ENCODE assay signal across 2 cellular contexts in the genomic region with DNA sequence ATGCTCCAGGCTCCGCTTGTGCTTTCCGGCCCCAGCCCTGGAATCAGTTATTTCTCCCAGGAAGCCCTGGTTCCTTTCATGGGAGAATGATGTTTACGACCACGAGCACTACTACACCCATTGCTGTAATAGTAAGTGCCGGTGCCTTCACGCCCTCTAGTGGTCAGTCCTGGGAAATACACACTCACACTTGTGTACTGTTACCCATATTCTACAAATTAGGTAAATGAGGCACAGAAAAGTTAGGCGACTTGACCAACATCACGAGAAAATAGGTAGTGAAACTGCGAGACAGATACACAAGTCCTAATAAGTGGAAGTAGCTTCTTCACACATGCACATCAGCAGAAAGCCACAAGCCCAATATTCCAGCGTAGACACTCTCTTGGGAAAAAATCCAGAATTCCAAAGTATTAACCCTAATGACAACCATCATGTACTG.
A peak's percentile ranks its signal among the peaks of the same experiment; 100 is the strongest.
TF ChIP-seq lines count a peak whose summit lies in the region.

No MANE protein-coding gene starts in this region.

TF ChIP-seq in IMR-90, 13 proteins besides CTCF, POLR2A, EP300 and RAD21:
- TF ChIP-seq, protein P1, sequence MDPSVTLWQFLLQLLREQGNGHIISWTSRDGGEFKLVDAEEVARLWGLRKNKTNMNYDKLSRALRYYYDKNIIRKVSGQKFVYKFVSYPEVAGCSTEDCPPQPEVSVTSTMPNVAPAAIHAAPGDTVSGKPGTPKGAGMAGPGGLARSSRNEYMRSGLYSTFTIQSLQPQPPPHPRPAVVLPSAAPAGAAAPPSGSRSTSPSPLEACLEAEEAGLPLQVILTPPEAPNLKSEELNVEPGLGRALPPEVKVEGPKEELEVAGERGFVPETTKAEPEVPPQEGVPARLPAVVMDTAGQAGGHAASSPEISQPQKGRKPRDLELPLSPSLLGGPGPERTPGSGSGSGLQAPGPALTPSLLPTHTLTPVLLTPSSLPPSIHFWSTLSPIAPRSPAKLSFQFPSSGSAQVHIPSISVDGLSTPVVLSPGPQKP (IDR thresholded peaks at IDR 0.05; ENCODE audit: borderline replicate concordance, low read depth, low read length) = no peak
- TF ChIP-seq SMC3 (IDR thresholded peaks at IDR 0.05; ENCODE audit: low read depth, low read length) (peak; percentile 24; the same call in 1 of the 2 replicates), MAZ (IDR thresholded peaks at IDR 0.05; ENCODE audit: borderline replicate concordance, low read depth, low read length) (no peak), CHD1 (IDR thresholded peaks at IDR 0.05; ENCODE audit: low read depth, low read length) (no peak), FOS (IDR thresholded peaks at IDR 0.05; ENCODE audit: low read depth, low read length) (no peak)
TF ChIP-seq in IMR-90: peak in this region for 1.

TF ChIP-seq in neural cell, 6 proteins besides CTCF, POLR2A, EP300 and RAD21:
- no peak for TF ChIP-seq EZH2 (IDR thresholded peaks at IDR 0.05; ENCODE audit: borderline replicate concordance, insufficient read depth, low read length, poor library complexity, severe bottlenecking)
- peak; percentile 57 for TF ChIP-seq SMC3 (conservative IDR thresholded peaks at IDR 0.05; ENCODE audit: poor library complexity)
